Comparison of ENCODE assay signal across 21 cellular contexts in genomic region chr1:25640646-25641328, GRCh38. TPM values are rescaled to one million over a fixed set of nuclear protein-coding genes. Genes with fewer than 3 reads are reported as not detected.
DNase-seq lines count a peak whose midpoint lies in the region; ATAC-seq and TF ChIP-seq lines count a peak whose summit lies in the region.
"Had no signal": no experiment of that assay in that cellular context is flagged by ENCODE, and none has a peak within 500 bp of the region (broad histone marks: within the 10 kb centered on the region; RNA-seq: fewer than 3 reads in every experiment).

No MANE protein-coding gene starts in this region.

- H3K36me3 ChIP-seq in IMR-90 (ENCODE audit: control insufficient read depth, insufficient read depth, low read length) (peaks cover 7% of the 10 kb centered on the region; the same call in 1 of the 2 replicates), trophoblast cell (ENCODE audit: control insufficient read depth in 1 of 2, insufficient read depth in 2 of 2, low read length in 2 of 2) (no peaks in the 10 kb centered on the region)
- H3K36me3 ChIP-seq: HAP-1 had no signal

- no TSS peak for BruUV-seq in IMR-90 (replicated peaks; lab: Mats Ljungman, UMichigan)

- peaks cover 13% of the 10 kb centered on the region for H3K9me3 Mint-ChIP-seq in activated naive CD8-positive, alpha-beta T cell (ENCODE audit: low read depth)
- peaks cover 24% of the 10 kb centered on the region for H3K9me3 Mint-ChIP-seq in activated naive CD8-positive, alpha-beta T cell treated with anti-CD3 and anti-CD28 coated beads for 36 hours
- peaks cover 0 to 14% of the 10 kb centered on the region in 2 donors for H3K9me3 Mint-ChIP-seq in effector memory CD8-positive, alpha-beta T cell

- H2AK9ac ChIP-seq in IMR-90 (replicated peaks; ENCODE audit: low read depth, low read length, poor library complexity): no peak overlapping the region

- H3K9me3 ChIP-seq in IMR-90 (ENCODE audit: control insufficient read depth, insufficient read depth, low read length) (no peaks in the 10 kb centered on the region), trophoblast cell (ENCODE audit: insufficient read depth, low read depth, low read length) (peaks cover 1% of the 10 kb centered on the region)
- H3K9me3 ChIP-seq: testis had no signal

- in situ Hi-C loops in IMR-90 (cut with MboI; ENCODE audit: low sequenced_read_pairs): no loop called here

- H3K27me3 ChIP-seq in IMR-90 (ENCODE audit: control insufficient read depth, insufficient read depth, low read length): no peaks in the 10 kb centered on the region
- no peaks in the 10 kb centered on the region for H3K27me3 ChIP-seq in trophoblast cell (ENCODE audit: insufficient read depth, low read length)
- H3K27me3 ChIP-seq: testis had no signal

- no peaks in the 10 kb centered on the region for H3K79me2 ChIP-seq in trophoblast cell (ENCODE audit: control insufficient read depth, insufficient read depth, low read length, poor library complexity)

- no peak overlapping the region for H2BK12ac ChIP-seq in trophoblast cell (ENCODE audit: low read length)

- no peak overlapping the region for H4K5ac ChIP-seq in IMR-90 (ENCODE audit: low read depth, low read length)

- H4K91ac ChIP-seq in IMR-90 (ENCODE audit: insufficient read depth, low read depth, low read length) (no peak overlapping the region), trophoblast cell (ENCODE audit: low read depth, low read length) (no peak overlapping the region)

- H3K56ac ChIP-seq in IMR-90 (ENCODE audit: extremely low read depth, insufficient read depth, low read length): no peak overlapping the region

- no peak overlapping the region for H2BK120ac ChIP-seq in IMR-90 (ENCODE audit: low read depth, low read length)
- no peak overlapping the region for H2BK120ac ChIP-seq in trophoblast cell (ENCODE audit: insufficient read depth, low read length, poor library complexity)

- no peak overlapping the region for H3K4ac ChIP-seq in IMR-90 (ENCODE audit: low read depth, low read length)
- no peak overlapping the region for H3K4ac ChIP-seq in trophoblast cell (ENCODE audit: low read depth, low read length)

- peaks cover 0 to 6% of the 10 kb centered on the region in 2 experiments; a peak in 1 of 4 replicates for H3K79me1 ChIP-seq in IMR-90 (ENCODE audit: low read depth in 1 of 2, low read length in 2 of 2)
- no peaks in the 10 kb centered on the region for H3K79me1 ChIP-seq in trophoblast cell (ENCODE audit: low read length)

- no peak overlapping the region for H3K14ac ChIP-seq in IMR-90 (replicated peaks; ENCODE audit: low read depth, low read length)
- H3K14ac ChIP-seq in trophoblast cell (ENCODE audit: low read length): no peak overlapping the region

- H3K4me3 Mint-ChIP-seq in activated naive CD8-positive, alpha-beta T cell: peak overlapping the region; percentile 50
- H3K4me3 Mint-ChIP-seq in activated naive CD8-positive, alpha-beta T cell treated with anti-CD3 and anti-CD28 coated beads for 36 hours: no peak overlapping the region
- peak overlapping the region in 1 of 2 donors; percentile 36 for H3K4me3 Mint-ChIP-seq in effector memory CD8-positive, alpha-beta T cell
- H3K4me3 Mint-ChIP-seq: memory B cell; stimulated activated memory B cell treated with anti-CD40 and anti-IgM and Interleukin-4, amounts not matched to agents 10 μg/mL and 1 μg/mL and 100 μg/mL, for 72 hours had no signal

- H2BK20ac ChIP-seq in IMR-90 (ENCODE audit: low read depth, low read length): no peak overlapping the region

- H4K20me1 ChIP-seq in IMR-90 (ENCODE audit: insufficient read depth, low read length): peaks cover 12% of the 10 kb centered on the region; the same call in 1 of the 2 replicates

- H3K4me2 ChIP-seq in IMR-90 (ENCODE audit: low read depth, low read length) (no peak overlapping the region), trophoblast cell (ENCODE audit: low read length) (no peak overlapping the region)

- TF ChIP-seq CTCF in IMR-90 (conservative IDR thresholded peaks at IDR 0.05; ENCODE audit: low read depth, low read length) (no peak), foreskin fibroblast (IDR thresholded peaks at IDR 0.05; ENCODE audit: low read depth, low read length) (no peak)

- H3K27me3 Mint-ChIP-seq in activated naive CD8-positive, alpha-beta T cell: no peaks in the 10 kb centered on the region
- no peaks in the 10 kb centered on the region for H3K27me3 Mint-ChIP-seq in activated naive CD8-positive, alpha-beta T cell treated with anti-CD3 and anti-CD28 coated beads for 36 hours
- no peaks in the 10 kb centered on the region for H3K27me3 Mint-ChIP-seq in effector memory CD8-positive, alpha-beta T cell

- TF ChIP-seq RAD21 in IMR-90 (IDR thresholded peaks at IDR 0.05; ENCODE audit: low read length): no peak

- peaks cover 69% of the 10 kb centered on the region for H3K4me1 Mint-ChIP-seq in activated naive CD8-positive, alpha-beta T cell (ENCODE audit: low read depth)
- peaks cover 41% of the 10 kb centered on the region for H3K4me1 Mint-ChIP-seq in activated naive CD8-positive, alpha-beta T cell treated with anti-CD3 and anti-CD28 coated beads for 36 hours
- peaks cover 25 to 30% of the 10 kb centered on the region in 2 donors for H3K4me1 Mint-ChIP-seq in effector memory CD8-positive, alpha-beta T cell (ENCODE audit: low read depth in 2 of 2)

- peak overlapping the region; percentile 47 for H3K27ac Mint-ChIP-seq in activated naive CD8-positive, alpha-beta T cell
- no peak overlapping the region for H3K27ac Mint-ChIP-seq in activated naive CD8-positive, alpha-beta T cell treated with anti-CD3 and anti-CD28 coated beads for 36 hours
- H3K27ac Mint-ChIP-seq in effector memory CD8-positive, alpha-beta T cell: peak overlapping the region; percentile 44 to 73
- H3K27ac Mint-ChIP-seq: memory B cell; stimulated activated memory B cell treated with anti-CD40 and anti-IgM and Interleukin-4, amounts not matched to agents 10 μg/mL and 1 μg/mL and 100 μg/mL, for 72 hours had no signal

- peaks cover 29% of the 10 kb centered on the region for H3K36me3 Mint-ChIP-seq in activated naive CD8-positive, alpha-beta T cell
- H3K36me3 Mint-ChIP-seq in activated naive CD8-positive, alpha-beta T cell treated with anti-CD3 and anti-CD28 coated beads for 36 hours: peaks cover 36% of the 10 kb centered on the region
- peaks cover 2% of the 10 kb centered on the region for H3K36me3 Mint-ChIP-seq in effector memory CD8-positive, alpha-beta T cell (ENCODE audit: insufficient read depth)

- H4K12ac ChIP-seq in trophoblast cell (ENCODE audit: low read depth, low read length): no peak overlapping the region

- 62% methylated on average over 4 of the region's 10 CpGs; no CpG with 5 or more reads in 1 of the 2 experiments for WGBS in IMR-90 (ENCODE audit: extremely low coverage in 2 of 2, insufficient read length in 1 of 2), 2 experiments
- no CpG with 5 or more reads among the region's 10 CpGs for WGBS in trophoblast cell (ENCODE audit: extremely low coverage, insufficient coverage, insufficient read length)

- peaks cover 6% of the 10 kb centered on the region; the same call in 1 of the 2 replicates for H3K4me1 ChIP-seq in IMR-90 (ENCODE audit: control insufficient read depth, insufficient read depth, low read length)
- H3K4me1 ChIP-seq in trophoblast cell (ENCODE audit: control insufficient read depth in 1 of 2, insufficient read depth in 2 of 2, low read length in 2 of 2): no peaks in the 10 kb centered on the region
- H3K4me1 ChIP-seq: HAP-1 had no signal

- POLR2A ChIA-PET in IMR-90 (lab: Charles Lee; ENCODE audit: unreplicated experiment): no interaction called here

- no peak for TF ChIP-seq POLR2A in IMR-90 (IDR thresholded peaks at IDR 0.05; ENCODE audit: low read depth, low read length)

- H3K18ac ChIP-seq in IMR-90 (ENCODE audit: low read depth, low read length) (no peak overlapping the region; the same call in 1 of the 2 replicates), trophoblast cell (ENCODE audit: low read length) (no peak overlapping the region)

- intact Hi-C loops in IMR-90 (cut with micrococcal nuclease): no loop called here

- H2AFZ ChIP-seq in IMR-90 (replicated peaks; ENCODE audit: low read length, poor library complexity): no peak overlapping the region
- H2AFZ ChIP-seq in trophoblast cell (ENCODE audit: insufficient read depth, low read length, poor library complexity): no peak overlapping the region

- H3K27ac ChIP-seq in IMR-90 (ENCODE audit: insufficient read depth, low read length) (no peak overlapping the region), trophoblast cell (ENCODE audit: low read depth, low read length) (no peak overlapping the region)
- H3K27ac ChIP-seq: testis had no signal

- DNase-seq in activated naive CD8-positive, alpha-beta T cell treated with anti-CD3 and anti-CD28 coated beads for 36 hours: no peak
- DNase-seq in IMR-90 (no peak), trophoblast cell (peak; percentile 64 to 79), NCI-H2171 (lab: John Stamatoyannopoulos, UW) (no peak), foreskin fibroblast (no peak)
- DNase-seq in effector memory CD8-positive, alpha-beta T cell: no peak
- DNase-seq: activated gamma-delta T cell, DMS79, erythroblast, hypothalamus, kidney, naive B cell, NCI-H1048, NCI-H2081 treated with DMSO at 0.1 percent for 48 hours, NCI-H526, testis had no signal

- dilution Hi-C loops in IMR-90 (cut with HindIII; ENCODE audit: low sequenced_read_pairs, unreplicated experiment): no loop called here

- H2AK5ac ChIP-seq in IMR-90 (ENCODE audit: low read depth, low read length): no peak overlapping the region
- H2AK5ac ChIP-seq in trophoblast cell (ENCODE audit: low read length): no peak overlapping the region

- H4K8ac ChIP-seq in IMR-90 (ENCODE audit: low read depth in 2 of 2, low read length in 2 of 2): no peak overlapping the region
- H4K8ac ChIP-seq in trophoblast cell (ENCODE audit: low read depth, low read length): no peak overlapping the region

- ATAC-seq in IMR-90 (ENCODE audit: low read depth) (no peak), GM19351 (IDR thresholded peaks at IDR 0.05; ENCODE audit: unreplicated experiment) (no peak)
- no peak for ATAC-seq in effector memory CD8-positive, alpha-beta T cell (replicated peaks)
- ATAC-seq: stimulated activated memory B cell treated with anti-CD40 and anti-IgM and Interleukin-4, amounts not matched to agents 10 μg/mL and 1 μg/mL and 100 μg/mL, for 72 hours had no signal

- H3K4me3 ChIP-seq in IMR-90 (ENCODE audit: insufficient read depth, low read depth, low read length) (no peak overlapping the region), trophoblast cell (ENCODE audit: low read depth, low read length) (no peak overlapping the region), foreskin fibroblast (ENCODE audit: low read depth in 1 of 2, low read length in 2 of 2) (no peak overlapping the region)
- H3K4me3 ChIP-seq: HAP-1, testis had no signal

- no peak overlapping the region for H3K9ac ChIP-seq in IMR-90 (ENCODE audit: low read depth, low read length)
- no peak overlapping the region for H3K9ac ChIP-seq in trophoblast cell (ENCODE audit: low read length)

- H3K23ac ChIP-seq in IMR-90 (ENCODE audit: low read depth, low read length) (no peak overlapping the region), trophoblast cell (ENCODE audit: low read length) (no peak overlapping the region)

- no peak overlapping the region for H2BK15ac ChIP-seq in IMR-90 (ENCODE audit: low read depth, low read length)

- peaks cover 7% of the 10 kb centered on the region; the same call in 1 of the 2 replicates for H3K9me1 ChIP-seq in IMR-90 (ENCODE audit: insufficient read depth, low read length)

- no peak overlapping the region for H2BK5ac ChIP-seq in IMR-90 (ENCODE audit: low read depth, low read length, poor library complexity, severe bottlenecking)
- H2BK5ac ChIP-seq in trophoblast cell (ENCODE audit: low read depth, low read length, poor library complexity): no peak overlapping the region

- CTCF ChIA-PET in IMR-90 (lab: Yijun Ruan, JAX): interaction anchor here (1.1 kb wide), 1 partner anchor 22 kb away, joined by 3 read pairs; no protein-coding TSS in a partner anchor

RNA-seq across cellular contexts. Expression of gene MAN1C1, which starts 24.2 kb away (rescaled TPM):
- total RNA-seq in activated naive CD8-positive, alpha-beta T cell treated with anti-CD3 and anti-CD28 coated beads for 36 hours: 1 to 10 TPM; 5.1 to 5.3 TPM
- 2.5 and 3.2 TPM in 2 replicates for total RNA-seq in IMR-90 (2012; rRNA removed)
- polyA plus RNA-seq in IMR-90 (2012; rRNA removed): 9.6 and 11.3 TPM in 2 replicates
- polyA plus RNA-seq in IMR-90 (2012; cell fraction: cytosol; rRNA removed): 9.4 and 14.0 TPM in 2 replicates
- polyA plus RNA-seq in IMR-90 (2012; cell fraction: nucleus; rRNA removed; ENCODE audit: low replicate concordance): 9.7 and 11.2 TPM in 2 replicates
- 3.4 and 3.6 TPM in 2 replicates for polyA plus RNA-seq in trophoblast cell (2013)

Comparison
In these comparisons a context has a peak if more than half of its experiments do, and no peak if none do; other contexts are left out.
1. DNase-seq: peak in trophoblast cell (2 of 2); none in activated naive CD8-positive, alpha-beta T cell treated with anti-CD3 and anti-CD28 coated beads for 36 hours (single experiment), IMR-90 (single experiment), effector memory CD8-positive, alpha-beta T cell (0 of 3), NCI-H2171 (single experiment) and foreskin fibroblast (0 of 2).